In the genomic region with DNA sequence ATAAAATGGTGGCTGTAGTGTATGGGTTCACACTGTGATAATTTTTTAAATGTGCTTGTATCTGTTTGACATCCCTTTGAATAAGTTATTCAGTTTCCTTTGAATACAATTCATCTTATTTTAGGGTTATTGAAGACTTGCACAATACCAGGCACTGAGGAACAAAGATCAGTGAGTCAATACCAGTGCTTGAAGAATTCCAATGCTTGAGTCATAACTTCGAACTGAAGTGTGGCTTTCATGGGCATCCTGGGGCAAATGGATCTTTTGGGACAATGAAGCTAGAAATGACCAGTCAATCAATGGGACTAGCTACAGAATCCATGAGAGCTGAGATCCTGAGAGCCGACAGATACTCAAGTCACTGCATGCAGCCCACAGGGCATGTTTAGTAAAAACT, we compare ENCODE assay signal across 17 cellular contexts.
"Had no signal": no experiment of that assay in that cellular context is flagged by ENCODE, and none has a peak within 500 bp of the region (broad histone marks: within the 10 kb centered on the region; RNA-seq: fewer than 3 reads in every experiment).

No MANE protein-coding gene starts in this region.

- H3K4me1 ChIP-seq: adrenal gland, colonic mucosa, esophagus squamous epithelium, gastroesophageal sphincter, heart right ventricle, lower lobe of right lung, sigmoid colon had no signal

- ATAC-seq: activated CD8-positive, alpha-beta T cell treated with anti-CD3 and anti-CD28 coated beads, Interleukin-2, amount 10 ng/mL, durations not matched to agents 7 days and 5 days; gastroesophageal sphincter; heart right ventricle; left colon; lower lobe of right lung; stimulated activated effector memory CD8-positive, alpha-beta T cell treated with anti-CD3 and anti-CD28 coated beads, Interleukin-12 subunit alpha, Interleukin-12 subunit beta, amount 100 ng/mL, for 72 hours had no signal

- H3K4me3 ChIP-seq: adrenal gland, colonic mucosa, esophagus squamous epithelium, gastroesophageal sphincter, heart right ventricle, lower lobe of right lung, sigmoid colon had no signal

- H3K27ac ChIP-seq: adrenal gland, colonic mucosa, esophagus squamous epithelium, gastroesophageal sphincter, heart right ventricle, lower lobe of right lung, sigmoid colon had no signal

- DNase-seq: activated CD4-positive, alpha-beta T cell treated with anti-CD3 and anti-CD28 coated beads, Interleukin-2, amount 10 ng/mL, durations not matched to agents 24 days and 14 days; activated CD4-positive, CD25-positive, alpha-beta regulatory T cell; activated CD8-positive, alpha-beta memory T cell treated with anti-CD3 and anti-CD28 coated beads, Interleukin-2, amount 50 U/mL, for 4 hours; activated CD8-positive, alpha-beta T cell treated with anti-CD3 and anti-CD28 coated beads, Interleukin-2, amount 10 ng/mL, durations not matched to agents 7 days and 5 days; activated effector memory CD4-positive, alpha-beta T cell treated with anti-CD3 and anti-CD28 coated beads, Interleukin-2, amount 50 U/mL, for 16 hours; activated T-cell treated with anti-CD3 and anti-CD28 coated beads, Interleukin-2, amount 50 U/mL, for 48 hours; adrenal gland; central memory CD4-positive, alpha-beta T cell; colonic mucosa; esophagus squamous epithelium; heart right ventricle; left colon; lower lobe of right lung; sigmoid colon; stimulated activated CD4-positive, alpha-beta T cell treated with anti-CD3 and anti-CD28 coated beads, Interleukin-1b, Interleukin-23, amount 100 ng/mL, for 48 hours had no signal

- H3K9me3 ChIP-seq: adrenal gland, colonic mucosa, esophagus squamous epithelium, gastroesophageal sphincter, heart right ventricle, lower lobe of right lung, sigmoid colon had no signal

- H3K27me3 ChIP-seq: adrenal gland, colonic mucosa, esophagus squamous epithelium, gastroesophageal sphincter, heart right ventricle, sigmoid colon had no signal

- H3K36me3 ChIP-seq: adrenal gland, colonic mucosa, esophagus squamous epithelium, gastroesophageal sphincter, heart right ventricle, lower lobe of right lung, sigmoid colon had no signal
